ENCODE assay signal across 8 cellular contexts in the genomic region with DNA sequence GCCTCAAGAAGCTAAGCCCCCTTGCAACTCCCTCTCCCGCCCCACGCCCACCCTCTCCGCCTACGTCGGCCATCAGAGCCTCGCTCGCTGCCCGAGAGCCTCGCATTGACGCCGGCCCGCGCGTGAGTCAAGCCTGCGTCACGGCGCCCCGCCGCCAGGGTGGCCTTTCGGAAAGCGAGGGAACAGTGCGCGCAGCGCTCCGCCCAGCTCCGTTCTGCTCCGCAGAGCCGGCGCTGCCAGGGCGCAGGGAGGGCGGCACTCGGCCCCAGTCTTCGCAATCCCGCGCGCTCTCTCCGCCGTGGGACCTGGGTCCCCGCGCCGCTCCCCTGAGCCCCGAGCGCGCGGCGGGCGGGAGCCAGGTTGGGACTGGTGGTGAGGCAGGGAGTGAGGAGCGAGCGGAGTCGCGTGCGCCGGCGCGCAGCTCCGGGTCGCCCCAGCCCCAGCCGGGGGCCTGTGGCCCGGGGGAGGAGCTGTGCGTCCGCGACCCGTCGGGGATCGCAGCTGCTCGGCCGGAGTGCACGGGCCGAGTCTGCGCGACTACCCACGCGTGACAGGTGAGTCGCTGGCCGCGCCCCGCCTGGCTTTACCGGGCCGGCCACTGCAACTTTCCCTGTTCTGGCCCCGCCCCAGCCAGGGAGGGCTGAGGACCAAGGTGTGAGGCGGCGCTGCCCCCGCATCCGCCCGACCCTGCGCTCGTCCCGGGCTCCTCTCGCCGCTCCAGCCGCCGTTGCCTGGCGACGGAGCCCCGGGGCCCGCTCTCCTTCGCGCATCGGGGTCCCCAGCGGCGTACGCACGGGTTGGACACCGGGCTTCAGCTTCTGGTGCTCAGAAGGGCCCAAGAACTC. TPM values are rescaled to one million over a fixed set of nuclear protein-coding genes. Genes with fewer than 3 reads are reported as not detected.
DNase-seq lines count a peak whose midpoint lies in the region; ATAC-seq and TF ChIP-seq lines count a peak whose summit lies in the region.

A gene (plus strand): TSS at position 165 of the 845 bp plus-strand sequence. CDS start 16,436 bp downstream, outside the sequence.

- H3K4me1 Mint-ChIP-seq in endodermal cell, result no peaks in the 10 kb centered on the region

- no peak within 1 kb of the TSS for H3K9ac ChIP-seq in endodermal cell (ENCODE audit: extremely low read depth, low read length, poor library complexity, severe bottlenecking)

- peaks cover 100% of the 10 kb centered on the region for H3K27me3 ChIP-seq in endodermal cell (ENCODE audit: control insufficient read depth, insufficient read depth, low read length, poor library complexity, severe bottlenecking)

- H3K4me1 ChIP-seq in endodermal cell (ENCODE audit: control insufficient read depth, insufficient read depth, low read length), result no peaks in the 10 kb centered on the region

- WGBS in endodermal cell (ENCODE audit: insufficient coverage in 1 of 2, insufficient read length in 1 of 2), 2 experiments, result 1% methylated on average over 38 to 104 of the region's 104 CpGs

- peaks cover 48% of the 10 kb centered on the region for H3K27me3 Mint-ChIP-seq in endodermal cell (ENCODE audit: insufficient read depth)

- no peak within 1 kb of the TSS for H3K27ac Mint-ChIP-seq in endodermal cell

- peak within 1 kb of the TSS; percentile 31 for H3K4me3 Mint-ChIP-seq in endodermal cell

- no peak within 1 kb of the TSS for H3K27ac ChIP-seq in endodermal cell (ENCODE audit: low read depth, low read length)

- no peaks in the 10 kb centered on the region for H3K9me3 ChIP-seq in endodermal cell (ENCODE audit: control insufficient read depth, low read length)

- no peaks in the 10 kb centered on the region for H3K9me3 Mint-ChIP-seq in endodermal cell

- DNase-seq in activated CD4-positive, alpha-beta T cell treated with anti-CD3 and anti-CD28 coated beads for 24 hours (ENCODE audit: low read depth in 2 of 2), result peak; percentile 9 to 59
- DNase-seq in activated CD4-positive, alpha-beta T cell treated with anti-CD3 and anti-CD28 coated beads for 1 hour, result no peak
- DNase-seq in SK-N-DZ (ENCODE audit: low spot score) (peak; percentile 36), endodermal cell (peak; percentile 82), occipital lobe (lab: John Stamatoyannopoulos, UW) (peak; percentile 67), midbrain (lab: John Stamatoyannopoulos, UW) (no peak), CD1c-positive myeloid dendritic cell (ENCODE audit: extremely low spot score) (no peak)

- H3K4me3 ChIP-seq in endodermal cell (ENCODE audit: low read length), result peak within 1 kb of the TSS; percentile 65

- no peaks in the 10 kb centered on the region for H3K36me3 Mint-ChIP-seq in endodermal cell (ENCODE audit: low read depth)

- H3K36me3 ChIP-seq in endodermal cell (ENCODE audit: control insufficient read depth, insufficient read depth, low read length), result no peaks in the 10 kb centered on the region

- no peak for ATAC-seq in GM18907 (IDR thresholded peaks at IDR 0.05; ENCODE audit: unreplicated experiment)

- TF ChIP-seq CTCF in endodermal cell (conservative IDR thresholded peaks at IDR 0.05), result peak; percentile 65

RNA-seq across cellular contexts. Expression of the gene that starts here (rescaled TPM):
- 0.05 TPM in 1 of 2 replicates, not detected in the other for polyA plus RNA-seq in SK-N-DZ (2014; cell fraction: cytosol; rRNA removed)
- 0.05 and 0.17 TPM in 2 replicates for polyA plus RNA-seq in SK-N-DZ (2014; cell fraction: nucleus; rRNA removed)
- total RNA-seq in endodermal cell (under 1 TPM in 1 of 2 donors, not detected in 1; 0.07 TPM), occipital lobe (13.9 TPM)
- polyA plus RNA-seq in endodermal cell (2013, experiment 1 of 2), result 0.32 TPM
- 0.21 TPM for polyA plus RNA-seq in endodermal cell (2013, experiment 2 of 2)

Comparison
In these comparisons a context has a peak if more than half of its experiments do, and no peak if none do; other contexts are left out.
1. RNA of the gene that starts here (total RNA-seq): 13.9 TPM in occipital lobe (single experiment); 0.07 TPM in endodermal cell; every median in the first group is over 10 times any median in the second.
2. DNase-seq: peak in activated CD4-positive, alpha-beta T cell treated with anti-CD3 and anti-CD28 coated beads for 24 hours (2 of 2), SK-N-DZ (single experiment) and occipital lobe (single experiment); none in activated CD4-positive, alpha-beta T cell treated with anti-CD3 and anti-CD28 coated beads for 1 hour (single experiment), midbrain (single experiment) and CD1c-positive myeloid dendritic cell (single experiment).
3. Peak in DNase-seq and H3K4me3 ChIP-seq in endodermal cell; RNA of the gene not detected or under 1 TPM.